ENCODE assay signal across 2 cellular contexts in the genomic region with DNA sequence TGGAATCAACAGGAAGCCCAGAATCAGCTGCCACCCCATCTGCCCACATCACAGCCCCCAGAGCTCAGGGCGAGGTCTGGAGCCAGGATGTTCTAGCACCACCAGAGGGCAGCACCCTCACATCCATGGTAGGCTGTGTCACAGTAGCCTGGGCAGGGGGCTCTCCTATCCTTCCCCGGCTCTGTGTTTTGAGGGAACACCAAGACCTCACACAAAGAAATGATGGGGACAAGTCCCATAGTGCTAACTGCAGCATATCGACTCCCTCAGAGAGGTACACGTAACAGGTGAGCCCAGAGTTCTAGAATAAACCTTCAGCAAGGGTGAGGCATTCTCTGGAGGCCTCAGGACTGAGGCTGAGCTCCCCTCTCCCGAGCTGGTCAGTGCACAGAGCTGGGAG.
TF ChIP-seq lines count a peak whose summit lies in the region.

No MANE protein-coding gene starts in this region.

TF ChIP-seq in HEK293, 187 proteins besides CTCF, POLR2A, EP300 and RAD21 (continued from another document and continues in another):
- TF ChIP-seq, protein P1, sequence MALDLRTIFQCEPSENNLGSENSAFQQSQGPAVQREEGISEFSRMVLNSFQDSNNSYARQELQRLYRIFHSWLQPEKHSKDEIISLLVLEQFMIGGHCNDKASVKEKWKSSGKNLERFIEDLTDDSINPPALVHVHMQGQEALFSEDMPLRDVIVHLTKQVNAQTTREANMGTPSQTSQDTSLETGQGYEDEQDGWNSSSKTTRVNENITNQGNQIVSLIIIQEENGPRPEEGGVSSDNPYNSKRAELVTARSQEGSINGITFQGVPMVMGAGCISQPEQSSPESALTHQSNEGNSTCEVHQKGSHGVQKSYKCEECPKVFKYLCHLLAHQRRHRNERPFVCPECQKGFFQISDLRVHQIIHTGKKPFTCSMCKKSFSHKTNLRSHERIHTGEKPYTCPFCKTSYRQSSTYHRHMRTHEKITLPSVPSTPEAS (tag by site-specific recombination; IDR thresholded peaks at IDR 0.05) = no peak
- TF ChIP-seq ZNF658 (tag by site-specific recombination; IDR thresholded peaks at IDR 0.05) (no peak), ZNF2 (tag by site-specific recombination; IDR thresholded peaks at IDR 0.05) (peak; percentile 65; the same call in 1 of the 2 replicates), ZSCAN30 (tag by site-specific recombination; IDR thresholded peaks at IDR 0.05) (peak; percentile 81; the same call in 1 of the 2 replicates), ZNF184 (tag by site-specific recombination; IDR thresholded peaks at IDR 0.05) (no peak), ZNF248 (tag by site-specific recombination; IDR thresholded peaks at IDR 0.05) (no peak), ZNF677 (tag by site-specific recombination; IDR thresholded peaks at IDR 0.05) (no peak), SCRT1 (tag by site-specific recombination; IDR thresholded peaks at IDR 0.05; ENCODE audit: borderline replicate concordance) (0 out of 2 replicates have a peak, but pooled peaks have one; percentile 38), SP7 (tag by site-specific recombination; IDR thresholded peaks at IDR 0.05) (peak; percentile 35; the same call in 1 of the 2 replicates), SALL2 (tag by site-specific recombination; IDR thresholded peaks at IDR 0.05; ENCODE audit: borderline replicate concordance) (no peak), ZNF529 (tag by site-specific recombination; IDR thresholded peaks at IDR 0.05; ENCODE audit: insufficient replicate concordance) (no peak), SCRT2 (tag by site-specific recombination; IDR thresholded peaks at IDR 0.05) (peak; percentile 85), ZNF501 (tag by site-specific recombination; IDR thresholded peaks at IDR 0.05) (no peak), ZNF654 (tag by site-specific recombination; IDR thresholded peaks at IDR 0.05; ENCODE audit: low read depth) (peak; percentile 88), ZNF214 (tag by site-specific recombination; IDR thresholded peaks at IDR 0.05; ENCODE audit: borderline replicate concordance) (no peak), ZNF302 (tag by site-specific recombination; IDR thresholded peaks at IDR 0.05; ENCODE audit: low read depth) (no peak), ZFP37 (tag by site-specific recombination; IDR thresholded peaks at IDR 0.05) (0 out of 2 replicates have a peak, but pooled peaks have one; percentile 33), ZNF707 (tag by site-specific recombination; IDR thresholded peaks at IDR 0.05) (no peak), KLF9 (tag by site-specific recombination; IDR thresholded peaks at IDR 0.05; ENCODE audit: low read depth) (no peak), ZNF174 (tag by site-specific recombination; IDR thresholded peaks at IDR 0.05) (no peak), ZNF433 (tag by site-specific recombination; IDR thresholded peaks at IDR 0.05; ENCODE audit: low read depth) (no peak)
- TF ChIP-seq, protein P2, sequence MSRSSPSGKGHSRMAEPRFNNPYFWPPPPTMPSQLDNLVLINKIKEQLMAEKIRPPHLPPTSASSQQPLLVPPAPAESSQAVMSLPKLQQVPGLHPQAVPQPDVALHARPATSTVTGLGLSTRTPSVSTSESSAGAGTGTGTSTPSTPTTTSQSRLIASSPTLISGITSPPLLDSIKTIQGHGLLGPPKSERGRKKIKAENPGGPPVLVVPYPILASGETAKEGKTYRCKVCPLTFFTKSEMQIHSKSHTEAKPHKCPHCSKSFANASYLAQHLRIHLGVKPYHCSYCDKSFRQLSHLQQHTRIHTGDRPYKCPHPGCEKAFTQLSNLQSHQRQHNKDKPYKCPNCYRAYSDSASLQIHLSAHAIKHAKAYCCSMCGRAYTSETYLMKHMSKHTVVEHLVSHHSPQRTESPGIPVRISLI (tag by site-specific recombination; IDR thresholded peaks at IDR 0.05) = no peak
- TF ChIP-seq, protein P3, sequence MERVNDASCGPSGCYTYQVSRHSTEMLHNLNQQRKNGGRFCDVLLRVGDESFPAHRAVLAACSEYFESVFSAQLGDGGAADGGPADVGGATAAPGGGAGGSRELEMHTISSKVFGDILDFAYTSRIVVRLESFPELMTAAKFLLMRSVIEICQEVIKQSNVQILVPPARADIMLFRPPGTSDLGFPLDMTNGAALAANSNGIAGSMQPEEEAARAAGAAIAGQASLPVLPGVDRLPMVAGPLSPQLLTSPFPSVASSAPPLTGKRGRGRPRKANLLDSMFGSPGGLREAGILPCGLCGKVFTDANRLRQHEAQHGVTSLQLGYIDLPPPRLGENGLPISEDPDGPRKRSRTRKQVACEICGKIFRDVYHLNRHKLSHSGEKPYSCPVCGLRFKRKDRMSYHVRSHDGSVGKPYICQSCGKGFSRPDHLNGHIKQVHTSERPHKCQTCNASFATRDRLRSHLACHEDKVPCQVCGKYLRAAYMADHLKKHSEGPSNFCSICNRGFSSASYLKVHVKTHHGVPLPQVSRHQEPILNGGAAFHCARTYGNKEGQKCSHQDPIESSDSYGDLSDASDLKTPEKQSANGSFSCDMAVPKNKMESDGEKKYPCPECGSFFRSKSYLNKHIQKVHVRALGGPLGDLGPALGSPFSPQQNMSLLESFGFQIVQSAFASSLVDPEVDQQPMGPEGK (tag by site-specific recombination; IDR thresholded peaks at IDR 0.05) = peak; percentile 66; the same call in 1 of the 2 replicates
- TF ChIP-seq, protein P4, sequence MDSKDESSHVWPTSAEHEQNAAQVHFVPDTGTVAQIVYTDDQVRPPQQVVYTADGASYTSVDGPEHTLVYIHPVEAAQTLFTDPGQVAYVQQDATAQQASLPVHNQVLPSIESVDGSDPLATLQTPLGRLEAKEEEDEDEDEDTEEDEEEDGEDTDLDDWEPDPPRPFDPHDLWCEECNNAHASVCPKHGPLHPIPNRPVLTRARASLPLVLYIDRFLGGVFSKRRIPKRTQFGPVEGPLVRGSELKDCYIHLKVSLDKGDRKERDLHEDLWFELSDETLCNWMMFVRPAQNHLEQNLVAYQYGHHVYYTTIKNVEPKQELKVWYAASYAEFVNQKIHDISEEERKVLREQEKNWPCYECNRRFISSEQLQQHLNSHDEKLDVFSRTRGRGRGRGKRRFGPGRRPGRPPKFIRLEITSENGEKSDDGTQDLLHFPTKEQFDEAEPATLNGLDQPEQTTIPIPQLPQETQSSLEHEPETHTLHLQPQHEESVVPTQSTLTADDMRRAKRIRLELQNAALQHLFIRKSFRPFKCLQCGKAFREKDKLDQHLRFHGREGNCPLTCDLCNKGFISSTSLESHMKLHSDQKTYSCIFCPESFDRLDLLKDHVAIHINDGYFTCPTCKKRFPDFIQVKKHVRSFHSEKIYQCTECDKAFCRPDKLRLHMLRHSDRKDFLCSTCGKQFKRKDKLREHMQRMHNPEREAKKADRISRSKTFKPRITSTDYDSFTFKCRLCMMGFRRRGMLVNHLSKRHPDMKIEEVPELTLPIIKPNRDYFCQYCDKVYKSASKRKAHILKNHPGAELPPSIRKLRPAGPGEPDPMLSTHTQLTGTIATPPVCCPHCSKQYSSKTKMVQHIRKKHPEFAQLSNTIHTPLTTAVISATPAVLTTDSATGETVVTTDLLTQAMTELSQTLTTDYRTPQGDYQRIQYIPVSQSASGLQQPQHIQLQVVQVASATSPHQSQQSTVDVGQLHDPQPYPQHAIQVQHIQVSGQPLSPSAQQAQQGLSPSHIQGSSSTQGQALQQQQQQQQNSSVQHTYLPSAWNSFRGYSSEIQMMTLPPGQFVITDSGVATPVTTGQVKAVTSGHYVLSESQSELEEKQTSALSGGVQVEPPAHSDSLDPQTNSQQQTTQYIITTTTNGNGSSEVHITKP (tag by site-specific recombination; IDR thresholded peaks at IDR 0.05) = peak; percentile 29; the same call in 1 of the 2 replicates

TF ChIP-seq in PFSK-1, 5 proteins besides CTCF, POLR2A, EP300 and RAD21 (continued from another document):
- TF ChIP-seq, protein P5, sequence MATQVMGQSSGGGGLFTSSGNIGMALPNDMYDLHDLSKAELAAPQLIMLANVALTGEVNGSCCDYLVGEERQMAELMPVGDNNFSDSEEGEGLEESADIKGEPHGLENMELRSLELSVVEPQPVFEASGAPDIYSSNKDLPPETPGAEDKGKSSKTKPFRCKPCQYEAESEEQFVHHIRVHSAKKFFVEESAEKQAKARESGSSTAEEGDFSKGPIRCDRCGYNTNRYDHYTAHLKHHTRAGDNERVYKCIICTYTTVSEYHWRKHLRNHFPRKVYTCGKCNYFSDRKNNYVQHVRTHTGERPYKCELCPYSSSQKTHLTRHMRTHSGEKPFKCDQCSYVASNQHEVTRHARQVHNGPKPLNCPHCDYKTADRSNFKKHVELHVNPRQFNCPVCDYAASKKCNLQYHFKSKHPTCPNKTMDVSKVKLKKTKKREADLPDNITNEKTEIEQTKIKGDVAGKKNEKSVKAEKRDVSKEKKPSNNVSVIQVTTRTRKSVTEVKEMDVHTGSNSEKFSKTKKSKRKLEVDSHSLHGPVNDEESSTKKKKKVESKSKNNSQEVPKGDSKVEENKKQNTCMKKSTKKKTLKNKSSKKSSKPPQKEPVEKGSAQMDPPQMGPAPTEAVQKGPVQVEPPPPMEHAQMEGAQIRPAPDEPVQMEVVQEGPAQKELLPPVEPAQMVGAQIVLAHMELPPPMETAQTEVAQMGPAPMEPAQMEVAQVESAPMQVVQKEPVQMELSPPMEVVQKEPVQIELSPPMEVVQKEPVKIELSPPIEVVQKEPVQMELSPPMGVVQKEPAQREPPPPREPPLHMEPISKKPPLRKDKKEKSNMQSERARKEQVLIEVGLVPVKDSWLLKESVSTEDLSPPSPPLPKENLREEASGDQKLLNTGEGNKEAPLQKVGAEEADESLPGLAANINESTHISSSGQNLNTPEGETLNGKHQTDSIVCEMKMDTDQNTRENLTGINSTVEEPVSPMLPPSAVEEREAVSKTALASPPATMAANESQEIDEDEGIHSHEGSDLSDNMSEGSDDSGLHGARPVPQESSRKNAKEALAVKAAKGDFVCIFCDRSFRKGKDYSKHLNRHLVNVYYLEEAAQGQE (IDR thresholded peaks at IDR 0.05; ENCODE audit: insufficient read depth in 1 of 2, low read depth in 2 of 2, low read length in 2 of 2) = no peak
- peak; percentile 45 for TF ChIP-seq FOXP2 (optimal IDR thresholded peaks at IDR 0.05; ENCODE audit: borderline replicate concordance, extremely low read depth, extremely low read length, insufficient read depth)
